8 cellular contexts compared by ENCODE assay signal in genomic region chr5:61907995-61908394, GRCh38.
"Had no signal": no experiment of that assay in that cellular context is flagged by ENCODE, and none has a peak within 500 bp of the region (broad histone marks: within the 10 kb centered on the region; RNA-seq: fewer than 3 reads in every experiment).

No MANE protein-coding gene starts in this region.

- H3K4me3 ChIP-seq: GM12878 had no signal

- ATAC-seq: GM12878 had no signal

- DNase-seq: GDM1, GF-D8 had no signal

- FAIRE-seq: G401.6, GM12878, GM12891, GM12892, GM18507, GM19239 had no signal
